Comparison of ENCODE assay signal across 26 cellular contexts in genomic region chr12:6796576-6796975, GRCh38. TPM values are rescaled to one million over a fixed set of nuclear protein-coding genes. Genes with fewer than 3 reads are reported as not detected.
DNase-seq lines count a peak whose midpoint lies in the region; ATAC-seq and TF ChIP-seq lines count a peak whose summit lies in the region.
"Had no signal": no experiment of that assay in that cellular context is flagged by ENCODE, and none has a peak within 500 bp of the region (broad histone marks: within the 10 kb centered on the region; RNA-seq: fewer than 3 reads in every experiment).

No MANE protein-coding gene starts in this region.

- no peaks in the 10 kb centered on the region for H3K9me3 ChIP-seq in hepatocyte (ENCODE audit: low read depth)
- H3K9me3 ChIP-seq in neuronal stem cell (replicated peaks in 1 of 2; ENCODE audit: control insufficient read depth in 2 of 2, insufficient read depth in 1 of 2, low read depth in 1 of 2, low read length in 2 of 2): no peaks in the 10 kb centered on the region
- H3K9me3 ChIP-seq: A549, SJCRH30 had no signal

- H3K23ac ChIP-seq in neuronal stem cell (ENCODE audit: low read depth, low read length, poor library complexity): peak overlapping the region; percentile 65

- no peaks in the 10 kb centered on the region for H3K27me3 Mint-ChIP-seq in activated naive CD4-positive, alpha-beta T cell treated with anti-CD3 and anti-CD28 coated beads, Interleukin-2, amount 10 ng/mL, durations not matched to agents 7 days and 5 days

- 85% methylated on average over 4 of the region's 4 CpGs for WGBS in hepatocyte (ENCODE audit: low lambda C conversion rate, missing lambda C conversion rate)
- WGBS in neuronal stem cell (ENCODE audit: extremely low coverage in 2 of 2, insufficient read length in 2 of 2, insufficient replicate concordance in 1 of 2), 2 donors: no CpG with 5 or more reads among the region's 4 CpGs

- H3K27me3 ChIP-seq in hepatocyte (no peaks in the 10 kb centered on the region), neuronal stem cell (ENCODE audit: control insufficient read depth in 3 of 3, insufficient read depth in 3 of 3, low read depth in 1 of 3, low read length in 3 of 3) (no peaks in the 10 kb centered on the region)

- H2AK5ac ChIP-seq in neuronal stem cell (ENCODE audit: low read depth, low read length): no peak overlapping the region

- no peak overlapping the region for H4K8ac ChIP-seq in neuronal stem cell (ENCODE audit: low read depth, low read length)

- H3K4me3 ChIP-seq in hepatocyte (no peak overlapping the region), neuronal stem cell (ENCODE audit: low read length in 2 of 2) (no peak overlapping the region)
- H3K4me3 ChIP-seq: A549; BLaER1 treated with 17β-estradiol and CSF1 and Interleukin-3, amounts not matched to agents 10 nM and 100 nM; SJCRH30 had no signal

- H2AFZ ChIP-seq in hepatocyte (no peak overlapping the region), neuronal stem cell (ENCODE audit: low read length) (no peak overlapping the region)

- H3K4ac ChIP-seq in neuronal stem cell (ENCODE audit: low read length): no peak overlapping the region

- H4K91ac ChIP-seq in neuronal stem cell (ENCODE audit: low read depth, low read length, poor library complexity): no peak overlapping the region

- H3K36me3 Mint-ChIP-seq in activated naive CD4-positive, alpha-beta T cell treated with anti-CD3 and anti-CD28 coated beads, Interleukin-2, amount 10 ng/mL, durations not matched to agents 7 days and 5 days: peaks cover 58% of the 10 kb centered on the region
- H3K36me3 Mint-ChIP-seq: CD8-positive, alpha-beta memory T cell had no signal

- no peaks in the 10 kb centered on the region for H3K9me3 Mint-ChIP-seq in activated naive CD4-positive, alpha-beta T cell treated with anti-CD3 and anti-CD28 coated beads, Interleukin-2, amount 10 ng/mL, durations not matched to agents 7 days and 5 days
- H3K9me3 Mint-ChIP-seq: CD8-positive, alpha-beta memory T cell had no signal

- TF ChIP-seq CTCF in hepatocyte (IDR thresholded peaks at IDR 0.05; ENCODE audit: poor library complexity): no peak

- H3K27ac Mint-ChIP-seq in activated naive CD4-positive, alpha-beta T cell treated with anti-CD3 and anti-CD28 coated beads, Interleukin-2, amount 10 ng/mL, durations not matched to agents 7 days and 5 days: peak overlapping the region; percentile 37

- H3K79me1 ChIP-seq in neuronal stem cell (ENCODE audit: low read depth, low read length): no peaks in the 10 kb centered on the region

- no peaks in the 10 kb centered on the region for H3K79me2 ChIP-seq in hepatocyte

- H3K9me2 ChIP-seq in hepatocyte (replicated peaks; ENCODE audit: insufficient read depth): no peaks in the 10 kb centered on the region

- H3K14ac ChIP-seq in neuronal stem cell (ENCODE audit: low read length): peak overlapping the region; percentile 17

- H3K4me1 ChIP-seq in hepatocyte (ENCODE audit: insufficient read depth) (peaks cover 8% of the 10 kb centered on the region), neuronal stem cell (ENCODE audit: control insufficient read depth in 2 of 2, insufficient read depth in 1 of 2, low read depth in 1 of 2, low read length in 2 of 2) (peaks cover 12% of the 10 kb centered on the region in 2 donors)
- H3K4me1 ChIP-seq: A549 had no signal

- no peak overlapping the region for H3K9ac ChIP-seq in neuronal stem cell (ENCODE audit: low read depth, low read length, poor library complexity)
- H3K9ac ChIP-seq: BLaER1 treated with 17β-estradiol and CSF1 and Interleukin-3, amounts not matched to agents 10 nM and 100 nM had no signal

- H3K4me3 Mint-ChIP-seq in activated naive CD4-positive, alpha-beta T cell treated with anti-CD3 and anti-CD28 coated beads, Interleukin-2, amount 10 ng/mL, durations not matched to agents 7 days and 5 days: no peak overlapping the region
- H3K4me3 Mint-ChIP-seq: CD8-positive, alpha-beta memory T cell had no signal

- H2BK15ac ChIP-seq in neuronal stem cell (ENCODE audit: low read length): no peak overlapping the region

- no peak overlapping the region for H3K4me2 ChIP-seq in hepatocyte
- no peak overlapping the region for H3K4me2 ChIP-seq in neuronal stem cell (ENCODE audit: insufficient read depth, low read length, poor library complexity, severe bottlenecking)
- H3K4me2 ChIP-seq: A549; BLaER1 treated with 17β-estradiol and CSF1 and Interleukin-3, amounts not matched to agents 10 nM and 100 nM had no signal

- peak overlapping the region; percentile 40 for H3K27ac ChIP-seq in hepatocyte
- H3K27ac ChIP-seq in neuronal stem cell (replicated peaks; ENCODE audit: low read length): no peak overlapping the region
- H3K27ac ChIP-seq: A549; BLaER1 treated with 17β-estradiol and CSF1 and Interleukin-3, amounts not matched to agents 10 nM and 100 nM; HL-60; SJCRH30 had no signal

- ATAC-seq in GM18907 (IDR thresholded peaks at IDR 0.05; ENCODE audit: unreplicated experiment): no peak
- no peak for ATAC-seq in HG03442 (IDR thresholded peaks at IDR 0.05; ENCODE audit: unreplicated experiment)
- ATAC-seq: HCT116, Right ventricle myocardium inferior had no signal

- H2BK12ac ChIP-seq in neuronal stem cell (ENCODE audit: low read length): no peak overlapping the region

- no peaks in the 10 kb centered on the region for H3K36me3 ChIP-seq in hepatocyte (replicated peaks; ENCODE audit: insufficient read depth, low read depth)
- no peaks in the 10 kb centered on the region for H3K36me3 ChIP-seq in neuronal stem cell (replicated peaks in 1 of 2; ENCODE audit: control insufficient read depth in 2 of 2, insufficient read depth in 2 of 2, low read length in 2 of 2)
- H3K36me3 ChIP-seq: SJCRH30 had no signal

- peaks cover 61% of the 10 kb centered on the region for H3K4me1 Mint-ChIP-seq in activated naive CD4-positive, alpha-beta T cell treated with anti-CD3 and anti-CD28 coated beads, Interleukin-2, amount 10 ng/mL, durations not matched to agents 7 days and 5 days

- no peaks in the 10 kb centered on the region for H4K20me1 ChIP-seq in hepatocyte (ENCODE audit: insufficient read depth, poor library complexity, severe bottlenecking)

- CTCF ChIA-PET in activated naive CD4-positive, alpha-beta T cell treated with anti-CD3 and anti-CD28 coated beads, Interleukin-2, amount 10 ng/mL, durations not matched to agents 7 days and 5 days (lab: Charles Lee): interaction anchor here (1.9 kb wide), 1 partner anchor 43 kb away, joined by 10 read pairs; the partner anchor contains the start of gene MLF2

- no peak overlapping the region for H2BK120ac ChIP-seq in neuronal stem cell (ENCODE audit: low read depth, low read length)

- H3K18ac ChIP-seq in neuronal stem cell (ENCODE audit: low read length): no peak overlapping the region

- DNase-seq in activated naive CD4-positive, alpha-beta T cell treated with anti-CD3 and anti-CD28 coated beads, Interleukin-2, amount 10 ng/mL, durations not matched to agents 7 days and 5 days: no peak
- DNase-seq in activated naive CD4-positive, alpha-beta T cell (lab: John Stamatoyannopoulos, UW): no peak
- DNase-seq in RPMI8226 (peak; percentile 1), hepatocyte (ENCODE audit: low spot score) (no peak), neuronal stem cell (ENCODE audit: low spot score) (no peak)
- DNase-seq: AML-193; CD8-positive, alpha-beta memory T cell; DMS 273 treated with DMSO at 0.1 percent for 48 hours; DMS79 treated with DMSO at 0.1 percent for 48 hours; GF-D8; Karpas-422; NCI-H1092; NCI-H1417 treated with DMSO at 0.1 percent for 48 hours; NCI-H1694 treated with DMSO at 0.1 percent for 48 hours; NCI-H2081; NCI-H226; NCI-H510A; NCI-H69; SJCRH30 had no signal

- H2BK5ac ChIP-seq in neuronal stem cell (ENCODE audit: low read length): peak overlapping the region; percentile 13

RNA-seq across cellular contexts. Expression of gene CD4, which starts 7.2 kb away (rescaled TPM):
- total RNA-seq in hepatocyte: 2.4 and 2.7 TPM in 2 replicates
- polyA plus RNA-seq in hepatocyte: 2.7 and 6.4 TPM in 2 replicates
- polyA plus RNA-seq in neuronal stem cell (2013, experiment 1 of 2): 3.9 TPM
- polyA plus RNA-seq in neuronal stem cell (2013, experiment 2 of 2): 3.8 TPM
- total RNA-seq: SJCRH30 had no signal

RNA-seq across cellular contexts. Expression of gene LAG3, which starts 24.3 kb away (rescaled TPM):
- total RNA-seq in hepatocyte: 0.52 and 0.70 TPM in 2 replicates
- polyA plus RNA-seq in hepatocyte: 0.91 and 1.2 TPM in 2 replicates
- 4.6 TPM for polyA plus RNA-seq in neuronal stem cell (2013, experiment 1 of 2)
- polyA plus RNA-seq in neuronal stem cell (2013, experiment 2 of 2): 4.9 TPM

RNA-seq across cellular contexts. Expression of gene GPR162, which starts 25.0 kb away (rescaled TPM):
- total RNA-seq in hepatocyte: 1.2 and 2.3 TPM in 2 replicates
- 2.3 and 6.2 TPM in 2 replicates for polyA plus RNA-seq in hepatocyte
- polyA plus RNA-seq in neuronal stem cell (2013, experiment 1 of 2): 34.0 TPM
- 28.4 TPM for polyA plus RNA-seq in neuronal stem cell (2013, experiment 2 of 2)
- polyA plus RNA-seq: CD8-positive, alpha-beta memory T cell had no signal

RNA-seq across cellular contexts. Expression of gene PTMS, which starts 30.4 kb away (rescaled TPM):
- 179 and 180 TPM in 2 replicates for total RNA-seq in hepatocyte
- polyA plus RNA-seq in hepatocyte: 282 and 315 TPM in 2 replicates
- 2,422 TPM for polyA plus RNA-seq in neuronal stem cell (2013, experiment 1 of 2)
- polyA plus RNA-seq in neuronal stem cell (2013, experiment 2 of 2): 2,254 TPM

RNA-seq across cellular contexts. Expression of gene P3H3, which starts 31.6 kb away (rescaled TPM):
- 19.6 and 38.1 TPM in 2 replicates for total RNA-seq in hepatocyte
- polyA plus RNA-seq in hepatocyte: 38.6 and 47.3 TPM in 2 replicates
- polyA plus RNA-seq in neuronal stem cell (2013, experiment 1 of 2): 22.0 TPM
- 21.2 TPM for polyA plus RNA-seq in neuronal stem cell (2013, experiment 2 of 2)
